In genomic region chr13:112444416-112445399, GRCh38 we compare ENCODE assay signal across 1 cellular context.
TF ChIP-seq lines count a peak whose summit lies in the region.

No MANE protein-coding gene starts in this region.

TF ChIP-seq in HepG2, 621 proteins besides CTCF, POLR2A, EP300 and RAD21:
- no peak for TF ChIP-seq HDAC6 (IDR thresholded peaks at IDR 0.05; ENCODE audit: low read depth, low read length)
- TF ChIP-seq PBX3 (CRISPR knock-in tag; IDR thresholded peaks at IDR 0.05; ENCODE audit: borderline replicate concordance): no peak
- no peak for TF ChIP-seq KDM1A (CRISPR knock-in tag; IDR thresholded peaks at IDR 0.05)
- TF ChIP-seq FIP1L1 (IDR thresholded peaks at IDR 0.05; ENCODE audit: borderline replicate concordance, insufficient read depth, low read depth, low read length): no peak
- TF ChIP-seq CSRNP2 (CRISPR knock-in tag; conservative IDR thresholded peaks at IDR 0.05; ENCODE audit: low read depth): no peak
- no peak for TF ChIP-seq ZSCAN25 (CRISPR knock-in tag; IDR thresholded peaks at IDR 0.05)
- TF ChIP-seq EED (CRISPR knock-in tag; IDR thresholded peaks at IDR 0.05): no peak
- TF ChIP-seq POLR2AphosphoS5 (IDR thresholded peaks at IDR 0.05; ENCODE audit: low read depth, low read length): no peak
- no peak for TF ChIP-seq HOXD1 (CRISPR knock-in tag; IDR thresholded peaks at IDR 0.05)
- no peak for TF ChIP-seq MAX (IDR thresholded peaks at IDR 0.05)
- no peak for TF ChIP-seq GATAD2A (CRISPR knock-in tag; IDR thresholded peaks at IDR 0.05)
- TF ChIP-seq ZC3H13 (CRISPR knock-in tag; IDR thresholded peaks at IDR 0.05): no peak
TF ChIP-seq in HepG2: peak in this region for 0.
